ENCODE assay signal across 8 cellular contexts in genomic region chr19:1491114-1491848, GRCh38. TPM values are rescaled to one million over a fixed set of nuclear protein-coding genes. Genes with fewer than 3 reads are reported as not detected.
DNase-seq lines count a peak whose midpoint lies in the region; ATAC-seq and TF ChIP-seq lines count a peak whose summit lies in the region.

TSS of gene REEP6 (plus strand) at chr19:1491181. CDS start at chr19:1491270, 89 bp downstream.

- RAD21 ChIA-PET in HCT116 (lab: Charles Lee; ENCODE audit: low non-redundant PET in 1 of 2, low total read pairs in 2 of 2, uncharacterized antibody in 2 of 2, unreplicated experiment in 2 of 2): interaction anchor here in 1 of 2 experiments (0.7 kb wide), 1 partner anchor 463 kb away, joined by 5 read pairs; no protein-coding TSS in a partner anchor

- peak within 1 kb of the TSS; percentile 52 for H3K27ac Mint-ChIP-seq in activated CD4-positive, alpha-beta memory T cell treated with anti-CD3 and anti-CD28 coated beads for 36 hours
- H3K27ac Mint-ChIP-seq in stimulated activated effector memory CD8-positive, alpha-beta T cell treated with anti-CD3 and anti-CD28 coated beads, Interleukin-12 subunit alpha, Interleukin-12 subunit beta, amount 100 ng/mL, for 72 hours: peak within 1 kb of the TSS; percentile 62

- H3K27me3 ChIP-seq in HCT116 (ENCODE audit: insufficient read depth, low read length) (no peaks in the 10 kb centered on the region), iPS DF 6.9 (ENCODE audit: control insufficient read depth, insufficient read depth, low read length) (peaks cover 4% of the 10 kb centered on the region; the same call in 1 of the 2 replicates)

- no peak within 1 kb of the TSS for H2AFZ ChIP-seq in HCT116 (ENCODE audit: low read depth, low read length, poor library complexity, severe bottlenecking)

- no peak for ATAC-seq in HCT116
- no peak for ATAC-seq in stimulated activated effector memory CD8-positive, alpha-beta T cell treated with anti-CD3 and anti-CD28 coated beads, Interleukin-12 subunit alpha, Interleukin-12 subunit beta, amount 100 ng/mL, for 72 hours
- no peak for ATAC-seq in HG03571 (IDR thresholded peaks at IDR 0.05; ENCODE audit: unreplicated experiment)

- peak; percentile 58 for TF ChIP-seq POLR2A in HCT116 (IDR thresholded peaks at IDR 0.05; ENCODE audit: borderline replicate concordance, extremely low read depth, insufficient read depth, insufficient read length)

- H3K9me2 ChIP-seq in HCT116 (ENCODE audit: insufficient read depth): no peaks in the 10 kb centered on the region

- no peak for DNase-seq in HCT116 (ENCODE audit: low read depth, low spot score)
- no peak for DNase-seq in activated CD4-positive, alpha-beta memory T cell treated with anti-CD3 and anti-CD28 coated beads for 36 hours
- DNase-seq in iPS DF 6.9 (ENCODE audit: low read depth, low spot score): no peak
- no peak for DNase-seq in stimulated activated effector memory CD8-positive, alpha-beta T cell treated with anti-CD3 and anti-CD28 coated beads, Interleukin-12 subunit alpha, Interleukin-12 subunit beta, amount 100 ng/mL, for 72 hours (ENCODE audit: low spot score in 2 of 2)
- DNase-seq in D341Med (ENCODE audit: low spot score): no peak
- DNase-seq in GDM1 (lab: John Stamatoyannopoulos, UW): no peak
- DNase-seq in activated CD4-positive, CD25-positive, alpha-beta regulatory T cell treated with anti-CD3 and anti-CD28 coated beads, Interleukin-2, amount 50 U/mL, for 72 hours: no peak

- H3K9me3 ChIP-seq in HCT116 (ENCODE audit: control insufficient read depth in 1 of 2, insufficient read depth in 1 of 2, low read depth in 1 of 2, low read length in 2 of 2) (no peaks in the 10 kb centered on the region), iPS DF 6.9 (ENCODE audit: control insufficient read depth, insufficient read depth, low read length) (no peaks in the 10 kb centered on the region)

- no CpG with 5 or more reads among the region's 73 CpGs for WGBS in iPS DF 6.9 (ENCODE audit: insufficient coverage, insufficient read length)

- peak within 1 kb of the TSS; percentile 78 for H3K27ac ChIP-seq in HCT116 (ENCODE audit: low read depth, low read length)
- H3K27ac ChIP-seq in iPS DF 6.9 (ENCODE audit: low read length): no peak within 1 kb of the TSS

- BruUV-seq in HCT116 (replicated peaks; lab: Mats Ljungman, UMichigan): TSS peak; percentile 65

- peak within 1 kb of the TSS; percentile 90 for H3K9ac ChIP-seq in HCT116 (ENCODE audit: low read length)

- no peaks in the 10 kb centered on the region for H4K20me1 ChIP-seq in HCT116 (ENCODE audit: insufficient read depth)

- no peaks in the 10 kb centered on the region for H3K36me3 Mint-ChIP-seq in activated CD4-positive, alpha-beta memory T cell treated with anti-CD3 and anti-CD28 coated beads for 36 hours
- H3K36me3 Mint-ChIP-seq in stimulated activated effector memory CD8-positive, alpha-beta T cell treated with anti-CD3 and anti-CD28 coated beads, Interleukin-12 subunit alpha, Interleukin-12 subunit beta, amount 100 ng/mL, for 72 hours: peaks cover 14% of the 10 kb centered on the region

- H3K36me3 ChIP-seq in HCT116 (ENCODE audit: control insufficient read depth in 1 of 2, insufficient read depth in 2 of 2, low read length in 2 of 2): no peaks in the 10 kb centered on the region
- H3K36me3 ChIP-seq in iPS DF 6.9 (ENCODE audit: control insufficient read depth, insufficient read depth, low read length): no peaks in the 10 kb centered on the region

- peak within 1 kb of the TSS; percentile 98 for H3K4me2 ChIP-seq in HCT116 (ENCODE audit: low read length)

- TF ChIP-seq RAD21 in HCT116 (IDR thresholded peaks at IDR 0.05; ENCODE audit: low read depth): no peak

- intact Hi-C loops in HCT116 (cut with micrococcal nuclease): loop anchor here (1.0 kb wide), 1 partner anchor 36 kb away; no protein-coding TSS in a partner anchor
- intact Hi-C loops in activated CD4-positive, alpha-beta memory T cell treated with anti-CD3 and anti-CD28 coated beads for 36 hours (cut with micrococcal nuclease): loop anchor here (2.0 to 5.0 kb wide), 2 partner anchors 16 to 34 kb away; no protein-coding TSS in a partner anchor

- H3K79me2 ChIP-seq in HCT116 (ENCODE audit: insufficient read depth, low read length): peaks cover 7% of the 10 kb centered on the region; the same call in 1 of the 2 replicates

- H3K9me3 Mint-ChIP-seq in activated CD4-positive, alpha-beta memory T cell treated with anti-CD3 and anti-CD28 coated beads for 36 hours: no peaks in the 10 kb centered on the region
- no peaks in the 10 kb centered on the region for H3K9me3 Mint-ChIP-seq in stimulated activated effector memory CD8-positive, alpha-beta T cell treated with anti-CD3 and anti-CD28 coated beads, Interleukin-12 subunit alpha, Interleukin-12 subunit beta, amount 100 ng/mL, for 72 hours

- peaks cover 2% of the 10 kb centered on the region for H3K27me3 Mint-ChIP-seq in activated CD4-positive, alpha-beta memory T cell treated with anti-CD3 and anti-CD28 coated beads for 36 hours

- no peak for TF ChIP-seq CTCF in HCT116 (IDR thresholded peaks at IDR 0.05 in 2 of 3, conservative IDR thresholded peaks at IDR 0.05 in 1 of 3; ENCODE audit: borderline replicate concordance in 1 of 3, insufficient read depth in 1 of 3, low read depth in 2 of 3, low read length in 2 of 3)

- CTCF ChIA-PET in HCT116 (lab: Charles Lee): interaction anchor here (0.6 to 1.9 kb wide), 8 partner anchors 9 to 225 kb away, joined by 3 to 5 read pairs (median 4); no protein-coding TSS in a partner anchor
- CTCF ChIA-PET in activated CD4-positive, alpha-beta memory T cell treated with anti-CD3 and anti-CD28 coated beads for 36 hours (lab: Charles Lee): interaction anchor here (0.7 to 1.6 kb wide), 3 partner anchors 11 to 65 kb away, joined by 3 to 14 read pairs (median 3); no protein-coding TSS in a partner anchor

- H3K4me3 ChIP-seq in HCT116 (replicated peaks in 1 of 2; ENCODE audit: low read depth in 1 of 2, low read length in 2 of 2) (peak within 1 kb of the TSS; percentile 78 to 85), iPS DF 6.9 (ENCODE audit: low read length) (peak within 1 kb of the TSS; percentile 70; the same call in 1 of the 2 replicates)

- POLR2A ChIA-PET in HCT116 (lab: Charles Lee): interaction anchor here (0.7 to 1.5 kb wide), 7 partner anchors 14 to 222 kb away, joined by 3 to 10 read pairs (median 5); partner anchors contain the start of gene CIRBP
- POLR2A ChIA-PET in activated CD4-positive, alpha-beta memory T cell treated with anti-CD3 and anti-CD28 coated beads for 36 hours (lab: Charles Lee): no interaction called here

- H3K4me3 Mint-ChIP-seq in activated CD4-positive, alpha-beta memory T cell treated with anti-CD3 and anti-CD28 coated beads for 36 hours: peak within 1 kb of the TSS; percentile 76
- peak within 1 kb of the TSS; percentile 76 for H3K4me3 Mint-ChIP-seq in stimulated activated effector memory CD8-positive, alpha-beta T cell treated with anti-CD3 and anti-CD28 coated beads, Interleukin-12 subunit alpha, Interleukin-12 subunit beta, amount 100 ng/mL, for 72 hours

- peaks cover 13% of the 10 kb centered on the region for H3K4me1 Mint-ChIP-seq in activated CD4-positive, alpha-beta memory T cell treated with anti-CD3 and anti-CD28 coated beads for 36 hours (ENCODE audit: low read depth)
- peaks cover 19% of the 10 kb centered on the region for H3K4me1 Mint-ChIP-seq in stimulated activated effector memory CD8-positive, alpha-beta T cell treated with anti-CD3 and anti-CD28 coated beads, Interleukin-12 subunit alpha, Interleukin-12 subunit beta, amount 100 ng/mL, for 72 hours

- H3K4me1 ChIP-seq in HCT116 (ENCODE audit: control insufficient read depth in 1 of 2, insufficient read depth in 2 of 2, low read length in 2 of 2): peaks cover 19 to 33% of the 10 kb centered on the region in 2 experiments
- H3K4me1 ChIP-seq in iPS DF 6.9 (ENCODE audit: control insufficient read depth, insufficient read depth, low read length): no peaks in the 10 kb centered on the region

TF ChIP-seq in HCT116, 20 proteins besides CTCF, POLR2A, EP300 and RAD21 (continues in another document):
- no peak for TF ChIP-seq TCF7L2 (IDR thresholded peaks at IDR 0.05; ENCODE audit: borderline replicate concordance, extremely low read depth, insufficient read depth, insufficient read length)
- no peak for TF ChIP-seq ZNF274 (IDR thresholded peaks at IDR 0.05; ENCODE audit: low read depth, low read length)
- TF ChIP-seq EZH2phosphoT487 (IDR thresholded peaks at IDR 0.05; ENCODE audit: borderline replicate concordance): no peak
- no peak for TF ChIP-seq EZH2 (IDR thresholded peaks at IDR 0.05)
- TF ChIP-seq EGR1 (IDR thresholded peaks at IDR 0.05; ENCODE audit: low read depth): peak; percentile 80
- TF ChIP-seq CEBPB (IDR thresholded peaks at IDR 0.05; ENCODE audit: low read depth): no peak
- no peak for TF ChIP-seq REST (IDR thresholded peaks at IDR 0.05; ENCODE audit: low read depth)
- TF ChIP-seq CBX3 (IDR thresholded peaks at IDR 0.05; ENCODE audit: low read depth): no peak
- TF ChIP-seq SIN3A (IDR thresholded peaks at IDR 0.05; ENCODE audit: low read depth): 0 out of 2 replicates have a peak, but pooled peaks have one; percentile 52
- TF ChIP-seq POLR2AphosphoS5 (IDR thresholded peaks at IDR 0.05; ENCODE audit: low read depth, low read length): peak; percentile 86

RNA-seq across cellular contexts. Expression of gene REEP6, which starts in this region (rescaled TPM):
- 53.9 TPM for total RNA-seq in HCT116 (2021; ENCODE audit: unreplicated experiment)
- polyA plus RNA-seq in HCT116 (2012): 63.6 and 65.9 TPM in 2 replicates
- 1 to 10 TPM; 1.8 to 1.9 TPM for total RNA-seq in activated CD4-positive, alpha-beta memory T cell treated with anti-CD3 and anti-CD28 coated beads for 36 hours

Comparison
In these comparisons a context has a peak if more than half of its experiments do, and no peak if none do; other contexts are left out.
1. RNA of gene REEP6 (total RNA-seq): 53.9 TPM in HCT116 (single experiment); 1.8 to 1.9 TPM in activated CD4-positive, alpha-beta memory T cell treated with anti-CD3 and anti-CD28 coated beads for 36 hours; every median in the first group is over 10 times any median in the second.